Comparison of ENCODE assay signal across 12 cellular contexts in the genomic region with DNA sequence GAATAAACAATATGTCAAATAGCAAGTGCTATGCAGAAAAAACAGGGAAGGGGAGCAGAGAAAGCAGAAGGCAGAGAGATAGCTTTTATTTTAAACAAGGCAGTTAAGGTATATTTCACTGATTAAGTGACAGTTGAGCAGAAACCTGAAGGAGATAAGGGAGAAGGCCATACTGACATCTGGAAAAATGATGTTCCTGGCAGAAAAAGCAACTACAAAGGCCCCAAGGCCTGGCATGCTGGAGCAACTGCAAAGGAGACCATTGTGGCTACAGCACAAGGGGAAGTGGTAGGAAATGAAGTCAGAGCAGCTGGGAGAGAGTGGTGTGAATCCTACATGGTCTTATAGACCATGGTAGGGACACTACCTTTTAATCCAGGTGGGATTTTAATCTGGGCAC.
DNase-seq lines count a peak whose midpoint lies in the region; ATAC-seq and TF ChIP-seq lines count a peak whose summit lies in the region.
"Had no signal": no experiment of that assay in that cellular context is flagged by ENCODE, and none has a peak within 500 bp of the region (broad histone marks: within the 10 kb centered on the region; RNA-seq: fewer than 3 reads in every experiment).

No MANE protein-coding gene starts in this region.

- no peaks in the 10 kb centered on the region for H3K9me3 Mint-ChIP-seq in central memory CD8-positive, alpha-beta T cell
- no peaks in the 10 kb centered on the region for H3K9me3 Mint-ChIP-seq in stimulated activated memory B cell treated with anti-CD40 and anti-IgM and Interleukin-4, amounts not matched to agents 10 μg/mL and 1 μg/mL and 100 μg/mL, for 72 hours

- H3K27me3 Mint-ChIP-seq in central memory CD8-positive, alpha-beta T cell: no peaks in the 10 kb centered on the region
- no peaks in the 10 kb centered on the region for H3K27me3 Mint-ChIP-seq in stimulated activated memory B cell treated with anti-CD40 and anti-IgM and Interleukin-4, amounts not matched to agents 10 μg/mL and 1 μg/mL and 100 μg/mL, for 72 hours

- peaks cover 35% of the 10 kb centered on the region for H3K36me3 Mint-ChIP-seq in central memory CD8-positive, alpha-beta T cell (ENCODE audit: insufficient read depth)
- peaks cover 57% of the 10 kb centered on the region for H3K36me3 Mint-ChIP-seq in stimulated activated memory B cell treated with anti-CD40 and anti-IgM and Interleukin-4, amounts not matched to agents 10 μg/mL and 1 μg/mL and 100 μg/mL, for 72 hours

- H3K27ac Mint-ChIP-seq in central memory CD8-positive, alpha-beta T cell (ENCODE audit: low read depth): peak overlapping the region; percentile 60
- peak overlapping the region; percentile 69 for H3K27ac Mint-ChIP-seq in stimulated activated memory B cell treated with anti-CD40 and anti-IgM and Interleukin-4, amounts not matched to agents 10 μg/mL and 1 μg/mL and 100 μg/mL, for 72 hours

- TF ChIP-seq CTCF in NB4 (IDR thresholded peaks at IDR 0.05; ENCODE audit: low read depth, low read length): no peak

- ATAC-seq in central memory CD8-positive, alpha-beta T cell (replicated peaks; ENCODE audit: extremely low read depth, poor library complexity, severe bottlenecking): no peak
- no peak for ATAC-seq in stimulated activated memory B cell treated with anti-CD40 and anti-IgM and Interleukin-4, amounts not matched to agents 10 μg/mL and 1 μg/mL and 100 μg/mL, for 72 hours
- ATAC-seq in HG03565 (IDR thresholded peaks at IDR 0.05; ENCODE audit: unreplicated experiment): no peak
- no peak for ATAC-seq in HG02970 (IDR thresholded peaks at IDR 0.05; ENCODE audit: low FRiP score, unreplicated experiment)

- no peak for TF ChIP-seq POLR2A in NB4 (IDR thresholded peaks at IDR 0.05; ENCODE audit: extremely low read depth, insufficient read length)

- no peak overlapping the region for H3K4me3 Mint-ChIP-seq in central memory CD8-positive, alpha-beta T cell
- H3K4me3 Mint-ChIP-seq in stimulated activated memory B cell treated with anti-CD40 and anti-IgM and Interleukin-4, amounts not matched to agents 10 μg/mL and 1 μg/mL and 100 μg/mL, for 72 hours: no peak overlapping the region

- peaks cover 27% of the 10 kb centered on the region for H3K4me1 Mint-ChIP-seq in central memory CD8-positive, alpha-beta T cell
- H3K4me1 Mint-ChIP-seq in stimulated activated memory B cell treated with anti-CD40 and anti-IgM and Interleukin-4, amounts not matched to agents 10 μg/mL and 1 μg/mL and 100 μg/mL, for 72 hours: peaks cover 30% of the 10 kb centered on the region

- no peak overlapping the region for H3K4me3 ChIP-seq in NB4 (ENCODE audit: low read depth, low read length)
- H3K4me3 ChIP-seq: SK-N-MC had no signal

- peak; percentile 40 for DNase-seq in activated CD8-positive, alpha-beta memory T cell treated with anti-CD3 and anti-CD28 coated beads, Interleukin-2, amount 50 U/mL, for 48 hours
- no peak for DNase-seq in activated CD8-positive, alpha-beta memory T cell treated with anti-CD3 and anti-CD28 coated beads for 24 hours
- DNase-seq in NB4 (ENCODE audit: low read depth) (peak; percentile 58), NCI-H1417 (lab: John Stamatoyannopoulos, UW) (no peak)
- DNase-seq in central memory CD8-positive, alpha-beta T cell (ENCODE audit: low spot score in 2 of 2): no peak
- DNase-seq: glutamatergic neuron, NCI-H187, nucleus accumbens had no signal

Comparison
In these comparisons a context has a peak if more than half of its experiments do, and no peak if none do; other contexts are left out.
1. DNase-seq: peak in activated CD8-positive, alpha-beta memory T cell treated with anti-CD3 and anti-CD28 coated beads, Interleukin-2, amount 50 U/mL, for 48 hours (single experiment) and NB4 (single experiment); none in activated CD8-positive, alpha-beta memory T cell treated with anti-CD3 and anti-CD28 coated beads for 24 hours (single experiment), central memory CD8-positive, alpha-beta T cell (0 of 2) and NCI-H1417 (0 of 3).